18 cellular contexts compared by ENCODE assay signal in the genomic region with DNA sequence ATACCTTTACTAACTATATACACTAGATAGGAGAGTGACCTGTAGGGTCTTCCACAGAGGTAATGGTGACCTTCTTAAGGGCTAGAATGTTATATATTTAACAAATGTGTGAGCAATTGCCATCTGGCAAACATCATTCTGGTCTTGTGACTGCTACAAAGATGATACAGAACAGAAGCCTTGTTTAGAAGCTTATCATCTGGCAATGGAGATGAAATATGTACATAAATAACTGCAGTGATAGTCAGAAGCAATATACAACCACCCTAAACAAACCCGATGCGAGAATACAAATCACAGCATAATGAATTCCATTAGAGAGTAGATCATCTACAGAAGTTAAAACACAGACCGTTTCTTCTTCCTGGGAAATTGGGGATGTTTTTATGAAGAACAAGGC.
"Had no signal": no experiment of that assay in that cellular context is flagged by ENCODE, and none has a peak within 500 bp of the region (broad histone marks: within the 10 kb centered on the region; RNA-seq: fewer than 3 reads in every experiment).

No MANE protein-coding gene starts in this region.

- H3K4me3 ChIP-seq: ascending aorta, breast epithelium, right atrium auricular region, skin epidermis, transverse colon, vagina had no signal

- DNase-seq: activated CD4-positive, alpha-beta T cell treated with anti-CD3 and anti-CD28 coated beads, Interleukin-2, amount 50 U/mL, for 1 hour; activated naive CD4-positive, alpha-beta T cell; activated naive CD8-positive, alpha-beta T cell treated with anti-CD3 and anti-CD28 coated beads, Interleukin-2, amount 10 ng/mL, durations not matched to agents 7 days and 5 days; effector memory CD8-positive, alpha-beta T cell; kidney glomerular epithelial cell; nephron progenitor cell; occipital lobe; stimulated activated CD4-positive, alpha-beta T cell treated with anti-CD3 and anti-CD28 coated beads, Interleukin-4, amount 100 ng/mL, for 24 hours; stimulated activated naive CD4-positive, alpha-beta T cell; substantia nigra; T-helper 9 cell; transverse colon had no signal

- ATAC-seq: activated CD4-positive, CD25-positive, alpha-beta regulatory T cell treated with anti-CD3 and anti-CD28 coated beads, Interleukin-2, amount 50 U/mL, for 24 hours; effector memory CD8-positive, alpha-beta T cell had no signal
